In genomic region chr6:3377536-3378397, GRCh38 we compare ENCODE assay signal across 1 cellular context.
TF ChIP-seq lines count a peak whose summit lies in the region.

No MANE protein-coding gene starts in this region.

TF ChIP-seq in HepG2, 621 proteins besides CTCF, POLR2A, EP300 and RAD21 (continued from another document and continues in another):
- no peak for TF ChIP-seq ATM (IDR thresholded peaks at IDR 0.05; ENCODE audit: borderline replicate concordance)
- TF ChIP-seq GTF3A (CRISPR knock-in tag; conservative IDR thresholded peaks at IDR 0.05): no peak
- TF ChIP-seq THYN1 (CRISPR knock-in tag; IDR thresholded peaks at IDR 0.05; ENCODE audit: borderline replicate concordance, low read depth): no peak
- peak; percentile 50 for TF ChIP-seq ZNF605 (CRISPR knock-in tag; IDR thresholded peaks at IDR 0.05)
- no peak for TF ChIP-seq ZNF646 (CRISPR knock-in tag; IDR thresholded peaks at IDR 0.05)
- no peak for TF ChIP-seq ZBTB7A (CRISPR knock-in tag; IDR thresholded peaks at IDR 0.05)
- TF ChIP-seq ZNF720 (CRISPR knock-in tag; IDR thresholded peaks at IDR 0.05): no peak
- no peak for TF ChIP-seq ARNT2 (CRISPR knock-in tag; IDR thresholded peaks at IDR 0.05; ENCODE audit: low read depth)
- TF ChIP-seq POLR2AphosphoS5 (IDR thresholded peaks at IDR 0.05; ENCODE audit: low read depth, low read length): no peak
- TF ChIP-seq ZNF446 (CRISPR knock-in tag; IDR thresholded peaks at IDR 0.05): no peak; the same call in 1 of the 2 replicates
- TF ChIP-seq ZNF704 (CRISPR knock-in tag; IDR thresholded peaks at IDR 0.05; ENCODE audit: borderline replicate concordance): no peak
- TF ChIP-seq ZSCAN30 (CRISPR knock-in tag; IDR thresholded peaks at IDR 0.05): no peak
- TF ChIP-seq RNF2 (conservative IDR thresholded peaks at IDR 0.05; ENCODE audit: low read depth): no peak
- TF ChIP-seq CERS6 (CRISPR knock-in tag; IDR thresholded peaks at IDR 0.05): no peak
- TF ChIP-seq ASH2L (IDR thresholded peaks at IDR 0.05; ENCODE audit: insufficient read length, low read depth, low read length): peak; percentile 26
- 0 out of 2 replicates have a peak, but pooled peaks have one; percentile 57 for TF ChIP-seq ZBTB4 (CRISPR knock-in tag; IDR thresholded peaks at IDR 0.05; ENCODE audit: borderline replicate concordance)
- TF ChIP-seq HNF1A (IDR thresholded peaks at IDR 0.05; ENCODE audit: low read depth): no peak
- TF ChIP-seq HNF1A (CRISPR knock-in tag; IDR thresholded peaks at IDR 0.05; ENCODE audit: borderline replicate concordance): no peak; the same call in 1 of the 2 replicates
- no peak for TF ChIP-seq RBM22 (optimal IDR thresholded peaks at IDR 0.05; ENCODE audit: low read length)
- no peak for TF ChIP-seq CBX2 (IDR thresholded peaks at IDR 0.05; ENCODE audit: low read depth, low read length)
- no peak for TF ChIP-seq CBX2 (CRISPR knock-in tag; IDR thresholded peaks at IDR 0.05; ENCODE audit: low read depth)
- no peak for TF ChIP-seq ZNF776 (CRISPR knock-in tag; IDR thresholded peaks at IDR 0.05)
- peak; percentile 52; the same call in 1 of the 2 replicates for TF ChIP-seq ZNF772 (CRISPR knock-in tag; IDR thresholded peaks at IDR 0.05)
- TF ChIP-seq ZMYM4 (CRISPR knock-in tag; IDR thresholded peaks at IDR 0.05): peak; percentile 61; the same call in 1 of the 2 replicates
- TF ChIP-seq SOX6 (IDR thresholded peaks at IDR 0.05): no peak
- TF ChIP-seq SOX6 (CRISPR knock-in tag; IDR thresholded peaks at IDR 0.05): peak; percentile 61
- TF ChIP-seq XBP1 (CRISPR knock-in tag; IDR thresholded peaks at IDR 0.05): no peak
- TF ChIP-seq RORA (CRISPR knock-in tag; IDR thresholded peaks at IDR 0.05): no peak
- TF ChIP-seq FUBP1 (CRISPR knock-in tag; IDR thresholded peaks at IDR 0.05; ENCODE audit: borderline replicate concordance): no peak
- no peak for TF ChIP-seq TMF1 (CRISPR knock-in tag; IDR thresholded peaks at IDR 0.05; ENCODE audit: low read depth)
- TF ChIP-seq ZNF543 (CRISPR knock-in tag; IDR thresholded peaks at IDR 0.05): no peak
- TF ChIP-seq CREBL2 (CRISPR knock-in tag; IDR thresholded peaks at IDR 0.05; ENCODE audit: borderline replicate concordance): no peak
- TF ChIP-seq EED (CRISPR knock-in tag; IDR thresholded peaks at IDR 0.05): no peak
- TF ChIP-seq ZNF44 (CRISPR knock-in tag; IDR thresholded peaks at IDR 0.05): no peak
- 0 out of 2 replicates have a peak, but pooled peaks have one; percentile 55 for TF ChIP-seq ZNF33A (CRISPR knock-in tag; IDR thresholded peaks at IDR 0.05; ENCODE audit: borderline replicate concordance)
- no peak for TF ChIP-seq THAP11 (CRISPR knock-in tag; IDR thresholded peaks at IDR 0.05)
- TF ChIP-seq ZNF20 (CRISPR knock-in tag; IDR thresholded peaks at IDR 0.05): no peak
- peak; percentile 64; the same call in 1 of the 2 replicates for TF ChIP-seq HIC2 (CRISPR knock-in tag; IDR thresholded peaks at IDR 0.05; ENCODE audit: low read depth)
- no peak for TF ChIP-seq FOXC1 (CRISPR knock-in tag; IDR thresholded peaks at IDR 0.05; ENCODE audit: borderline replicate concordance)
